Comparison of ENCODE assay signal across 14 cellular contexts in the genomic region with DNA sequence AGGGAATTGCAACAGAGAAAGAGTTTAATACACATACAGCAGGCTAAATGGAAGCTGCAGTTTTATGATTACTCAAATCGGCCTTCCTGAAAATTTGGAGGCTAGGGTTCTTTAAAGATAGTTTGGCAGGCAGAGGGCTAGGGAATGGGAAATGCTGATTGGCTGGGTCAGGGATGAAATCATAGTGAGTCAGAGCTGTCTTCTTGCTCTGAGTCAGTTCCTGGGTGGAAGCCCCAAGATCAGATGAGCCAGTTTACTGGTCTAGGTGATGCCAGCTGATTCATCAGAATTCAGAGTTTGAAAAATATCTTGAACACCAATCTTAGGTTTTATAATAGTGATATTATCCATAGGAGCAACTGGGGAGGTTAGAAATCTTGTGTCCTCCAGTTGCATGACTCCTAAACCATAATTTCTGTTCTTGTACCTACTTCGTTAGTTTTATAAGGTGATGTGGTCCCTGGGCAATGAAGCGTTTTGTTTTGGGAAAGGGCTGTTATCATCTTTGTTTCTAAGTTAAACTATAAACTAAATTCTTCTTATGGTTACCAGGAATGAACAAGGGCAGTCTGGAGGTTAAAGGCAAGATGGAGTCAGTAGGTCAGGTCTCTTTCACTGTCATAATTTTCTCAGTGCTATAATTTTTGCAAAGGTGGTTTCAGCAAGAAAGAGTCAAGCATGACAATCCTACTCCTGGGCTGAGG.
A peak's percentile ranks its signal among the peaks of the same experiment; 100 is the strongest.
DNase-seq lines count a peak whose midpoint lies in the region; ATAC-seq and TF ChIP-seq lines count a peak whose summit lies in the region.
"Had no signal": no experiment of that assay in that cellular context is flagged by ENCODE, and none has a peak within 500 bp of the region (broad histone marks: within the 10 kb centered on the region; RNA-seq: fewer than 3 reads in every experiment).

No MANE protein-coding gene starts in this region.

- no peak overlapping the region for H3K27ac ChIP-seq in coronary artery
- H3K27ac ChIP-seq: lower lobe of right lung, SK-N-MC had no signal

- no peaks in the 10 kb centered on the region for H3K9me3 Mint-ChIP-seq in activated T-helper 17 cell treated with anti-CD3 and anti-CD28 coated beads, Interleukin-2, amount 50 U/mL, for 72 hours

- intact Hi-C loops in mucosa of descending colon (cut with DNase I, micrococcal nuclease): no loop called here

- H3K9me3 ChIP-seq in mucosa of descending colon: peaks cover 4% of the 10 kb centered on the region
- H3K9me3 ChIP-seq: lower lobe of right lung had no signal

- ATAC-seq in activated T-helper 17 cell treated with anti-CD3 and anti-CD28 coated beads, Interleukin-2, amount 50 U/mL, for 72 hours (replicated peaks): peak; percentile 97
- no peak for ATAC-seq in mucosa of descending colon
- ATAC-seq: lower lobe of right lung had no signal

- no peaks in the 10 kb centered on the region for H3K4me1 ChIP-seq in mucosa of descending colon (ENCODE audit: low read depth)
- H3K4me1 ChIP-seq: lower lobe of right lung had no signal

- no peaks in the 10 kb centered on the region for H3K36me3 ChIP-seq in mucosa of descending colon (ENCODE audit: low read depth)
- H3K36me3 ChIP-seq: lower lobe of right lung had no signal

- peak; percentile 8 to 32 (median 12) for DNase-seq in stimulated activated CD4-positive, alpha-beta T cell treated with anti-CD3 and anti-CD28 coated beads, Interleukin-12 subunit alpha, Interleukin-12 subunit beta, amount 100 ng/mL, for 48 hours (ENCODE audit: low read depth in 2 of 3, low spot score in 1 of 3)
- no peak for DNase-seq in stimulated activated CD4-positive, alpha-beta T cell treated with anti-CD3 and anti-CD28 coated beads, Interleukin-4, amount 100 ng/mL, for 4 hours
- DNase-seq in fibroblast of the aortic adventitia (ENCODE audit: low read depth) (peak; percentile 79), mucosa of descending colon (no peak), coronary artery (ENCODE audit: low spot score) (no peak), cerebellar cortex (ENCODE audit: low spot score) (no peak), amygdala (lab: John Stamatoyannopoulos, UW) (no peak)
- DNase-seq: HFFc6; lower lobe of right lung; NCI-H2081; stimulated activated naive CD4-positive, alpha-beta T cell had no signal

- TF ChIP-seq CTCF in fibroblast of the aortic adventitia (IDR thresholded peaks at IDR 0.05; ENCODE audit: insufficient read depth, low read length): no peak
- TF ChIP-seq CTCF in mucosa of descending colon (IDR thresholded peaks at IDR 0.05): no peak
- TF ChIP-seq CTCF in coronary artery (IDR thresholded peaks at IDR 0.05): no peak

- H3K4me3 Mint-ChIP-seq in activated T-helper 17 cell treated with anti-CD3 and anti-CD28 coated beads, Interleukin-2, amount 50 U/mL, for 72 hours: no peak overlapping the region
- H3K4me3 Mint-ChIP-seq: HFFc6 had no signal

- no peaks in the 10 kb centered on the region for H3K4me1 Mint-ChIP-seq in activated T-helper 17 cell treated with anti-CD3 and anti-CD28 coated beads, Interleukin-2, amount 50 U/mL, for 72 hours

- no peak overlapping the region for H3K27ac Mint-ChIP-seq in activated T-helper 17 cell treated with anti-CD3 and anti-CD28 coated beads, Interleukin-2, amount 50 U/mL, for 72 hours
- H3K27ac Mint-ChIP-seq: HFFc6 had no signal

- H3K4me3 ChIP-seq in fibroblast of the aortic adventitia (ENCODE audit: low read depth, low read length): no peak overlapping the region
- H3K4me3 ChIP-seq in mucosa of descending colon: no peak overlapping the region
- H3K4me3 ChIP-seq in coronary artery: no peak overlapping the region
- H3K4me3 ChIP-seq: lower lobe of right lung, SK-N-MC, smooth muscle cell had no signal

- peaks cover 21% of the 10 kb centered on the region for H3K27me3 Mint-ChIP-seq in activated T-helper 17 cell treated with anti-CD3 and anti-CD28 coated beads, Interleukin-2, amount 50 U/mL, for 72 hours

- no peaks in the 10 kb centered on the region for H3K36me3 Mint-ChIP-seq in activated T-helper 17 cell treated with anti-CD3 and anti-CD28 coated beads, Interleukin-2, amount 50 U/mL, for 72 hours (ENCODE audit: low read depth)

Comparison
In these comparisons a context has a peak if more than half of its experiments do, and no peak if none do; other contexts are left out.
1. DNase-seq: peak in stimulated activated CD4-positive, alpha-beta T cell treated with anti-CD3 and anti-CD28 coated beads, Interleukin-12 subunit alpha, Interleukin-12 subunit beta, amount 100 ng/mL, for 48 hours (3 of 3) and fibroblast of the aortic adventitia (single experiment); none in stimulated activated CD4-positive, alpha-beta T cell treated with anti-CD3 and anti-CD28 coated beads, Interleukin-4, amount 100 ng/mL, for 4 hours (0 of 2), mucosa of descending colon (0 of 3), coronary artery (single experiment), cerebellar cortex (single experiment) and amygdala (0 of 56).